Comparison of ENCODE assay signal across 30 cellular contexts in genomic region chr19:53580871-53581835, GRCh38. TPM values are rescaled to one million over a fixed set of nuclear protein-coding genes. Genes with fewer than 3 reads are reported as not detected.
DNase-seq lines count a peak whose midpoint lies in the region; ATAC-seq and TF ChIP-seq lines count a peak whose summit lies in the region.
"Had no signal": no experiment of that assay in that cellular context is flagged by ENCODE, and none has a peak within 500 bp of the region (broad histone marks: within the 10 kb centered on the region; RNA-seq: fewer than 3 reads in every experiment).

No MANE protein-coding gene starts in this region.

- no peaks in the 10 kb centered on the region for H3K23me2 ChIP-seq in H9 (ENCODE audit: insufficient read length, low read depth, low read length, poor library complexity, severe bottlenecking)

- peak overlapping the region; percentile 64 to 92 (median 82); a peak in 6 of 7 replicates for H3K27ac Mint-ChIP-seq in H9
- no peak overlapping the region for H3K27ac Mint-ChIP-seq in neural progenitor cell
- H3K27ac Mint-ChIP-seq: dendritic cell treated with granulocyte-macrophage colony-stimulating factor and Interleukin-4, amounts not matched to agents 40 ng/mL and 50 ng/mL, for 4 days; T-helper 1 cell treated with Interleukin-12 subunit alpha and Interleukin-12 subunit beta and Interleukin-4 antibody, amounts not matched to agents 30 μg/mL and 1 μg/mL, for 36 hours had no signal

- H3K4me1 Mint-ChIP-seq in H9 (peaks cover 16 to 18% of the 10 kb centered on the region in 2 experiments), neural progenitor cell (no peaks in the 10 kb centered on the region)

- TF ChIP-seq CTCF in right atrium auricular region (IDR thresholded peaks at IDR 0.05): no peak
- TF ChIP-seq CTCF in H9 (conservative IDR thresholded peaks at IDR 0.05): no peak
- no peak for TF ChIP-seq CTCF in neural progenitor cell (IDR thresholded peaks at IDR 0.05)

- intact Hi-C loops in cardiac septum (cut with DNase I): no loop called here
- intact Hi-C loops in sciatic nerve (cut with DNase I): no loop called here

- no peaks in the 10 kb centered on the region for H3K79me2 ChIP-seq in H9 (ENCODE audit: insufficient read depth, low read length)
- no peaks in the 10 kb centered on the region for H3K79me2 ChIP-seq in neural progenitor cell (ENCODE audit: low read depth)

- no peak overlapping the region for H3T11ph ChIP-seq in H9 (ENCODE audit: low read length)

- H3K4me3 ChIP-seq in right atrium auricular region: no peak overlapping the region
- no peak overlapping the region for H3K4me3 ChIP-seq in neural progenitor cell
- H3K4me3 ChIP-seq: esophagus squamous epithelium, K562, thoracic aorta, vagina had no signal

- H3K79me1 ChIP-seq in H9 (ENCODE audit: insufficient read depth, low read depth, low read length, poor library complexity, severe bottlenecking): no peaks in the 10 kb centered on the region

- no peak overlapping the region for H3K56ac ChIP-seq in H9 (ENCODE audit: insufficient read length, low read depth, low read length)

- peaks cover 29% of the 10 kb centered on the region for H3K36me3 ChIP-seq in right atrium auricular region
- H3K36me3 ChIP-seq in neural progenitor cell: peaks cover 31% of the 10 kb centered on the region

- H3K4me1 ChIP-seq in right atrium auricular region: no peaks in the 10 kb centered on the region
- no peaks in the 10 kb centered on the region for H3K4me1 ChIP-seq in H9 (ENCODE audit: insufficient read depth, low read length)
- no peaks in the 10 kb centered on the region for H3K4me1 ChIP-seq in neural progenitor cell
- H3K4me1 ChIP-seq: esophagus squamous epithelium, vagina had no signal

- no peaks in the 10 kb centered on the region for H4K20me1 ChIP-seq in H9 (ENCODE audit: control insufficient read depth, insufficient read depth, insufficient read length)
- no peaks in the 10 kb centered on the region for H4K20me1 ChIP-seq in neural progenitor cell (ENCODE audit: low read depth)

- no peak overlapping the region for H2BK120ac ChIP-seq in H9 (ENCODE audit: low read depth, low read length, poor library complexity, severe bottlenecking)

- H3K14ac ChIP-seq in H9 (ENCODE audit: insufficient read depth, low read length): no peak overlapping the region

- H3K9me3 ChIP-seq in right atrium auricular region (peaks cover 8 to 26% of the 10 kb centered on the region in 2 donors), H9 (ENCODE audit: control insufficient read depth, low read depth, low read length) (peaks cover 22% of the 10 kb centered on the region), neural progenitor cell (ENCODE audit: low read depth) (peaks cover 8% of the 10 kb centered on the region)

- no peak overlapping the region for H4K5ac ChIP-seq in H9 (ENCODE audit: insufficient read length, low read depth, low read length)

- H3K9ac ChIP-seq in H9 (ENCODE audit: extremely low read depth, insufficient read length, low read length) (no peak overlapping the region), neural progenitor cell (no peak overlapping the region)

- H3K9me3 Mint-ChIP-seq in H9 (peaks cover 28 to 35% of the 10 kb centered on the region in 2 experiments), neural progenitor cell (peaks cover 45% of the 10 kb centered on the region)

- H2BK12ac ChIP-seq in H9 (ENCODE audit: insufficient read length, low read depth, low read length): no peak overlapping the region

- H4K8ac ChIP-seq in H9 (replicated peaks; ENCODE audit: insufficient read length, low read depth, low read length): no peak overlapping the region

- no peak overlapping the region for H3K27ac ChIP-seq in right atrium auricular region
- no peak overlapping the region for H3K27ac ChIP-seq in H9 (ENCODE audit: insufficient read length, low read depth, low read length)
- no peak overlapping the region for H3K27ac ChIP-seq in neural progenitor cell
- H3K27ac ChIP-seq: esophagus squamous epithelium, thoracic aorta, vagina had no signal

- no CpG with 5 or more reads among the region's 17 CpGs for WGBS in H9 (ENCODE audit: extremely low coverage, insufficient read length, low lambda C conversion rate)

- H3K4me3 Mint-ChIP-seq in H9: no peak overlapping the region
- no peak overlapping the region for H3K4me3 Mint-ChIP-seq in neural progenitor cell
- H3K4me3 Mint-ChIP-seq: dendritic cell treated with granulocyte-macrophage colony-stimulating factor and Interleukin-4, amounts not matched to agents 40 ng/mL and 50 ng/mL, for 4 days; T-helper 1 cell treated with Interleukin-12 subunit alpha and Interleukin-12 subunit beta and Interleukin-4 antibody, amounts not matched to agents 30 μg/mL and 1 μg/mL, for 36 hours had no signal

- H3K4ac ChIP-seq in H9 (ENCODE audit: low read depth, low read length): no peak overlapping the region

- H3K23ac ChIP-seq in H9 (ENCODE audit: insufficient read length, low read depth, low read length): no peak overlapping the region

- peak overlapping the region; percentile 29 for H3K18ac ChIP-seq in H9 (ENCODE audit: insufficient read length, low read depth, low read length)

- H3K27me3 ChIP-seq in right atrium auricular region (no peaks in the 10 kb centered on the region), H9 (ENCODE audit: insufficient read depth, low read length) (no peaks in the 10 kb centered on the region), neural progenitor cell (no peaks in the 10 kb centered on the region)
- H3K27me3 ChIP-seq: esophagus squamous epithelium, vagina had no signal

- DNase-seq in cardiac septum (ENCODE audit: low spot score) (peak; percentile 61), right atrium auricular region (ENCODE audit: low spot score) (no peak), H9 (peak; percentile 39), iPS-NIHi11 (ENCODE audit: low spot score) (peak; percentile 22), sciatic nerve (ENCODE audit: low spot score) (no peak), NCI-H2081 (lab: John Stamatoyannopoulos, UW) (no peak), neural progenitor cell (ENCODE audit: low spot score) (no peak)
- DNase-seq: activated gamma-delta T cell treated with Interleukin-2 at 50 U/mL for 16 hours; activated T-cell treated with anti-CD3 and anti-CD28 coated beads, Interleukin-2, amount 50 U/mL, for 1 hour; caudate nucleus; DMS153; esophagus squamous epithelium; foreskin melanocyte; GOT3; NCI-H1105; NCI-H2029; NCI-H2227 treated with DMSO at 0.1 percent for 48 hours; NCI-H69; stimulated activated naive CD4-positive, alpha-beta T cell had no signal

- H3K27me3 Mint-ChIP-seq in H9 (ENCODE audit: low read depth) (peaks cover 1% of the 10 kb centered on the region), neural progenitor cell (ENCODE audit: insufficient read depth, low read depth) (peaks cover 3% of the 10 kb centered on the region)
- H3K27me3 Mint-ChIP-seq: dendritic cell treated with granulocyte-macrophage colony-stimulating factor and Interleukin-4, amounts not matched to agents 40 ng/mL and 50 ng/mL, for 4 days had no signal

- no peak overlapping the region for H4K91ac ChIP-seq in H9 (ENCODE audit: insufficient read length, low read depth, low read length)

- ATAC-seq in sciatic nerve: peak; percentile 28
- no peak for ATAC-seq in GM21447 (IDR thresholded peaks at IDR 0.05; ENCODE audit: unreplicated experiment)
- ATAC-seq: K562 had no signal

- H3K4me2 ChIP-seq in H9 (ENCODE audit: insufficient read depth, insufficient read length, low read length) (no peak overlapping the region), neural progenitor cell (no peak overlapping the region)

- H3K36me3 Mint-ChIP-seq in H9 (ENCODE audit: insufficient read depth in 1 of 3, low read depth in 3 of 3): peaks cover 37 to 54% (median 43%) of the 10 kb centered on the region in 3 experiments
- peaks cover 36% of the 10 kb centered on the region for H3K36me3 Mint-ChIP-seq in neural progenitor cell

- no peak overlapping the region for H2BK5ac ChIP-seq in H9 (ENCODE audit: insufficient read length, low read length)

- H2BK20ac ChIP-seq in H9 (ENCODE audit: low read depth, low read length, poor library complexity, severe bottlenecking): no peak overlapping the region

- no peaks in the 10 kb centered on the region for H3F3A ChIP-seq in neural progenitor cell (ENCODE audit: low read depth)

- H2AFZ ChIP-seq in H9 (ENCODE audit: low read length) (no peak overlapping the region), neural progenitor cell (replicated peaks) (no peak overlapping the region)

- no peak overlapping the region for H2BK15ac ChIP-seq in H9 (ENCODE audit: low read depth, low read length)

- H2AK5ac ChIP-seq in H9 (ENCODE audit: insufficient read length, low read length): no peak overlapping the region

RNA-seq across cellular contexts. Expression of gene ZNF331, which starts 43.2 kb away (rescaled TPM):
- total RNA-seq in cardiac septum (9.8 TPM), right atrium auricular region (10 to 100 TPM; 16.9 to 26.7 TPM), H9 (2021) (50.6 and 57.2 TPM in 2 replicates), sciatic nerve (39.8 TPM), neural progenitor cell (ENCODE audit: low replicate concordance) (44.2 and 68.5 TPM in 2 replicates)

RNA-seq across cellular contexts. Expression of gene DPRX, which starts 50.6 kb away (rescaled TPM):
- total RNA-seq in cardiac septum (0.54 TPM), right atrium auricular region (not detected), H9 (2021) (not detected in 2 replicates), sciatic nerve (not detected), neural progenitor cell (ENCODE audit: low replicate concordance) (not detected in 2 replicates)
- total RNA-seq: A673; activated CD8-positive, alpha-beta memory T cell treated with anti-CD3 and anti-CD28 coated beads for 36 hours; astrocyte; esophagus squamous epithelium; K562; liver; M059J; thoracic aorta; vagina had no signal

Comparison
In these comparisons a context has a peak if more than half of its experiments do, and no peak if none do; other contexts are left out.
1. DNase-seq: peak in cardiac septum (single experiment), H9 (single experiment) and iPS-NIHi11 (single experiment); none in right atrium auricular region (single experiment), sciatic nerve (single experiment), NCI-H2081 (0 of 2) and neural progenitor cell (single experiment).